16 cellular contexts compared by ENCODE assay signal in the genomic region with DNA sequence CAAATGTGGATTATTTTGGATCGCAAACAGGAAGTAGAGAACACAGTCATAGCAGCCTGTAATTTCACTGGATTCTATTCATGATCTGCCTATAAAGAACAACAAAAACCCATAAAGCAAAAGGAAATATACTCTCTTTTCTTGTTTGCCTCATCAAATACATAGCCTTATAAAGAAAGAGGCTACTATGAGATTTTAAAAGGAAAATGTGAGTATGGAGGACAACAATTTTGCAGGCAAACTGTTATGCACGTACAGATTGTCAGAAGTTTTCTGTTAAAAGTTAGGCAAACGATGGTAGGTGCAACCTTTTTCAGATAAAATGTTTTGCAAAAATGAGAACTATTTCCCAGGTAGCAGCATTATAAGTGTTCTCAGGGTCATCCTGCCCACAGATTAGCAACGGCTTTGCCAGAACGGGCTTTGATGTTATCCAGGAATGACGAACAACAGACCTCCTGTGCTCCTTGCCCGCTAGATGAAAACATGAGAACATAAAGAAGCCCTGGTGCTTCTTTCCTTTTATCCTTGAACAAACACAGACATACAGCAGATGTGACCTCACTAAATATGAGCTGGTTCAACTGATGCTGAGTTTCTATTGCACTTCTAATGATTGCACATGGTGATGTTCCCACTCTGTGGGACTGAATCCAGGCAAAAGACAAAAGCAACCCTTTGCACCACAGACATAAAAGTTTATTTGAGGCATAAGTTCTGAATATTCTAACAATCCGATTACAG.
DNase-seq lines count a peak whose midpoint lies in the region; ATAC-seq and TF ChIP-seq lines count a peak whose summit lies in the region.
"Had no signal": no experiment of that assay in that cellular context is flagged by ENCODE, and none has a peak within 500 bp of the region (broad histone marks: within the 10 kb centered on the region; RNA-seq: fewer than 3 reads in every experiment).

No MANE protein-coding gene starts in this region.

- peaks cover 10% of the 10 kb centered on the region for H3K4me1 Mint-ChIP-seq in endodermal cell

- DNase-seq in ELF-1 (ENCODE audit: low read depth, low spot score) (peak; percentile 44), NCI-H526 (lab: John Stamatoyannopoulos, UW) (peak; percentile 28 to 50), brain microvascular endothelial cell (peak; percentile 50), neuronal stem cell (ENCODE audit: low spot score) (no peak), MG63 (no peak), endodermal cell (no peak), NCI-H1105 treated with DMSO at 0.1 percent for 48 hours (lab: John Stamatoyannopoulos, UW) (no peak)
- DNase-seq: activated CD8-positive, alpha-beta memory T cell treated with anti-CD3 and anti-CD28 coated beads, Interleukin-2, amount 10 ng/mL, durations not matched to agents 7 days and 5 days; activated gamma-delta T cell; anterior cingulate cortex; NCI-H1048; NCI-H446 treated with DMSO at 0.1 percent for 48 hours; stimulated activated naive B cell treated with anti-CD40 and anti-IgM and Interleukin-4, amounts not matched to agents 10 μg/mL and 1 μg/mL and 100 μg/mL, for 72 hours had no signal

- no peak overlapping the region for H4K91ac ChIP-seq in neuronal stem cell (ENCODE audit: low read depth, low read length, poor library complexity)

- no peak overlapping the region for H3K14ac ChIP-seq in neuronal stem cell (ENCODE audit: low read length)

- H2AK5ac ChIP-seq in neuronal stem cell (ENCODE audit: low read depth, low read length): no peak overlapping the region

- H3K4me1 ChIP-seq in neuronal stem cell (ENCODE audit: control insufficient read depth in 2 of 2, insufficient read depth in 1 of 2, low read depth in 1 of 2, low read length in 2 of 2) (peaks cover 0 to 16% of the 10 kb centered on the region in 2 donors), endodermal cell (ENCODE audit: control insufficient read depth, insufficient read depth, low read length) (no peaks in the 10 kb centered on the region)

- H3K18ac ChIP-seq in neuronal stem cell (ENCODE audit: low read length): no peak overlapping the region

- peak overlapping the region; percentile 14 for H2AFZ ChIP-seq in neuronal stem cell (ENCODE audit: low read length)

- H3K36me3 Mint-ChIP-seq in endodermal cell (ENCODE audit: low read depth): peaks cover 4% of the 10 kb centered on the region

- no peak overlapping the region for H3K4ac ChIP-seq in neuronal stem cell (ENCODE audit: low read length)

- TF ChIP-seq CTCF in brain microvascular endothelial cell (IDR thresholded peaks at IDR 0.05; ENCODE audit: low read depth, low read length, missing control alignments) (no peak), endodermal cell (conservative IDR thresholded peaks at IDR 0.05) (no peak)

- H3K4me2 ChIP-seq in neuronal stem cell (ENCODE audit: insufficient read depth, low read length, poor library complexity, severe bottlenecking): no peak overlapping the region

- H3K27me3 Mint-ChIP-seq in endodermal cell (ENCODE audit: insufficient read depth): no peaks in the 10 kb centered on the region
- H3K27me3 Mint-ChIP-seq: activated CD8-positive, alpha-beta memory T cell treated with anti-CD3 and anti-CD28 coated beads, Interleukin-2, amount 10 ng/mL, durations not matched to agents 7 days and 5 days; memory B cell; stimulated activated naive B cell treated with anti-CD40 and anti-IgM and Interleukin-4, amounts not matched to agents 10 μg/mL and 1 μg/mL and 100 μg/mL, for 72 hours had no signal

- in situ Hi-C loops in brain microvascular endothelial cell (cut with HindIII; ENCODE audit: low pct_ligation_motif_present, low sequenced_read_pairs): no loop called here

- H3K27ac Mint-ChIP-seq in endodermal cell: no peak overlapping the region
- H3K27ac Mint-ChIP-seq: memory B cell; stimulated activated naive B cell treated with anti-CD40 and anti-IgM and Interleukin-4, amounts not matched to agents 10 μg/mL and 1 μg/mL and 100 μg/mL, for 72 hours had no signal

- H3K27ac ChIP-seq in brain microvascular endothelial cell (peak overlapping the region; percentile 21), neuronal stem cell (replicated peaks; ENCODE audit: low read length) (no peak overlapping the region), endodermal cell (ENCODE audit: low read depth, low read length) (no peak overlapping the region)
- H3K27ac ChIP-seq: neutrophil had no signal

- H3K79me1 ChIP-seq in neuronal stem cell (ENCODE audit: low read depth, low read length): no peaks in the 10 kb centered on the region

- no peak overlapping the region for H2BK5ac ChIP-seq in neuronal stem cell (ENCODE audit: low read length)

- H2BK120ac ChIP-seq in neuronal stem cell (ENCODE audit: low read depth, low read length): no peak overlapping the region

- no peaks in the 10 kb centered on the region for H3K27me3 ChIP-seq in brain microvascular endothelial cell (replicated peaks)
- no peaks in the 10 kb centered on the region for H3K27me3 ChIP-seq in neuronal stem cell (ENCODE audit: control insufficient read depth in 3 of 3, insufficient read depth in 3 of 3, low read depth in 1 of 3, low read length in 3 of 3)
- H3K27me3 ChIP-seq in MG63: no peaks in the 10 kb centered on the region
- no peaks in the 10 kb centered on the region for H3K27me3 ChIP-seq in endodermal cell (ENCODE audit: control insufficient read depth, insufficient read depth, low read length, poor library complexity, severe bottlenecking)
- H3K27me3 ChIP-seq: neutrophil had no signal

- H3K9me3 ChIP-seq in neuronal stem cell (replicated peaks in 1 of 2; ENCODE audit: control insufficient read depth in 2 of 2, insufficient read depth in 1 of 2, low read depth in 1 of 2, low read length in 2 of 2) (no peaks in the 10 kb centered on the region), MG63 (no peaks in the 10 kb centered on the region), endodermal cell (ENCODE audit: control insufficient read depth, low read length) (no peaks in the 10 kb centered on the region)
- H3K9me3 ChIP-seq: neutrophil had no signal

- ATAC-seq in GM21786 (IDR thresholded peaks at IDR 0.05; ENCODE audit: unreplicated experiment): no peak
- ATAC-seq: activated CD8-positive, alpha-beta memory T cell treated with anti-CD3 and anti-CD28 coated beads, Interleukin-2, amount 10 ng/mL, durations not matched to agents 7 days and 5 days; stimulated activated naive B cell treated with anti-CD40 and anti-IgM and Interleukin-4, amounts not matched to agents 10 μg/mL and 1 μg/mL and 100 μg/mL, for 72 hours had no signal

- no CpG with 5 or more reads among the region's 8 CpGs for WGBS in neuronal stem cell (ENCODE audit: extremely low coverage in 2 of 2, insufficient read length in 2 of 2, insufficient replicate concordance in 1 of 2), 2 donors
- 89 to 90% methylated on average over 3 to 8 of the region's 8 CpGs for WGBS in endodermal cell (ENCODE audit: insufficient coverage in 1 of 2, insufficient read length in 1 of 2), 2 experiments

- H3K23ac ChIP-seq in neuronal stem cell (ENCODE audit: low read depth, low read length, poor library complexity): no peak overlapping the region

- H3K9me3 Mint-ChIP-seq in endodermal cell: peaks cover 2% of the 10 kb centered on the region

- no peak overlapping the region for H2BK15ac ChIP-seq in neuronal stem cell (ENCODE audit: low read length)

- H3K4me3 Mint-ChIP-seq in endodermal cell: no peak overlapping the region
- H3K4me3 Mint-ChIP-seq: activated CD8-positive, alpha-beta memory T cell treated with anti-CD3 and anti-CD28 coated beads, Interleukin-2, amount 10 ng/mL, durations not matched to agents 7 days and 5 days; memory B cell; stimulated activated naive B cell treated with anti-CD40 and anti-IgM and Interleukin-4, amounts not matched to agents 10 μg/mL and 1 μg/mL and 100 μg/mL, for 72 hours had no signal

- no peak overlapping the region for H4K8ac ChIP-seq in neuronal stem cell (ENCODE audit: low read depth, low read length)

- H3K36me3 ChIP-seq in brain microvascular endothelial cell (replicated peaks) (no peaks in the 10 kb centered on the region), neuronal stem cell (replicated peaks in 1 of 2; ENCODE audit: control insufficient read depth in 2 of 2, insufficient read depth in 2 of 2, low read length in 2 of 2) (no peaks in the 10 kb centered on the region), MG63 (no peaks in the 10 kb centered on the region), endodermal cell (ENCODE audit: control insufficient read depth, insufficient read depth, low read length) (no peaks in the 10 kb centered on the region)
- H3K36me3 ChIP-seq: neutrophil had no signal

- H3K9ac ChIP-seq in neuronal stem cell (ENCODE audit: low read depth, low read length, poor library complexity): no peak overlapping the region
- H3K9ac ChIP-seq in endodermal cell (ENCODE audit: extremely low read depth, low read length, poor library complexity, severe bottlenecking): no peak overlapping the region

- H3K4me3 ChIP-seq in brain microvascular endothelial cell (ENCODE audit: low read depth, low read length) (no peak overlapping the region), neuronal stem cell (ENCODE audit: low read length in 2 of 2) (no peak overlapping the region), MG63 (no peak overlapping the region), endodermal cell (ENCODE audit: low read length) (no peak overlapping the region)

- no peak overlapping the region for H2BK12ac ChIP-seq in neuronal stem cell (ENCODE audit: low read length)

Comparison
In these comparisons a context has a peak if more than half of its experiments do, and no peak if none do; other contexts are left out.
1. DNase-seq: peak in ELF-1 (single experiment), NCI-H526 (2 of 2) and brain microvascular endothelial cell (single experiment); none in neuronal stem cell (single experiment), MG63 (single experiment), endodermal cell (single experiment) and NCI-H1105 treated with DMSO at 0.1 percent for 48 hours (single experiment).